ENCODE assay signal across 8 cellular contexts in the genomic region with DNA sequence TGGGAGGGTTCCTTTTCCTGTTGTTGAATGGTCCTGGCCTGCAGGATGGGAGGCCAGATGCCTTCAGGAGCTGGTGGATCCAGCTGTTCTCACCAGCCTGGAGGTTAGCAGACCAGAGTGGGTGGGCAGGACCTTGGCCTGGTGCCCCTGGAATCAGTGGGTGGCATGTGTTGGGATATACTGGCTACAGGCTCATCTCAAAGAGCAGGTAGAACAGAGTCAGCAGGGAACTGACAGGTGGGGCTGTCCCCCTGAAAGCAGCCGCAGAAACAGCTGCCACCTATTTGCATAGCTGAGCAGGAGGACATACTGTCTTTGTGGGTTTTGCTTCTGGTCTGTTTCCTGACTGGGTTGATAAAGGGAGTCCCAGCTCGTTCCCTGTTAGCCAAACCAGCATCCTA.
A peak's percentile ranks its signal among the peaks of the same experiment; 100 is the strongest.
DNase-seq lines count a peak whose midpoint lies in the region; TF ChIP-seq lines count a peak whose summit lies in the region.

No MANE protein-coding gene starts in this region.

- no peaks in the 10 kb centered on the region for H3K9me3 ChIP-seq in HEK293 (ENCODE audit: control insufficient read depth, insufficient read depth, low read depth, low read length)
- H3K9me3 ChIP-seq in MM.1S (replicated peaks; ENCODE audit: insufficient read depth, low read length) = no peaks in the 10 kb centered on the region
- H3K9me3 ChIP-seq in osteoblast (ENCODE audit: low read depth, low read length) = no peaks in the 10 kb centered on the region

- peaks cover 15% of the 10 kb centered on the region for H3K4me1 ChIP-seq in HEK293 (ENCODE audit: control insufficient read depth, insufficient read depth, low read length)
- peaks cover 22% of the 10 kb centered on the region for H3K4me1 ChIP-seq in MM.1S (ENCODE audit: low read length)
- H3K4me1 ChIP-seq in osteoblast (ENCODE audit: insufficient read depth, low read length) = peaks cover 26% of the 10 kb centered on the region

- CTCF ChIA-PET in HEK293 (lab: Yijun Ruan, JAX) = interaction anchor here (0.9 to 4.4 kb wide), 7 partner anchors 8 to 367 kb away, joined by 3 to 38 read pairs (median 7); no protein-coding TSS in a partner anchor

- no peaks in the 10 kb centered on the region for H4K20me1 ChIP-seq in MM.1S (ENCODE audit: insufficient read depth, low read length)
- H4K20me1 ChIP-seq in osteoblast (ENCODE audit: insufficient read depth, low read length) = no peaks in the 10 kb centered on the region

- H3K4me3 ChIP-seq in HEK293 (ENCODE audit: low read depth, low read length) (no peak overlapping the region), MM.1S (ENCODE audit: low read length) (peak overlapping the region; percentile 27), osteoblast (ENCODE audit: insufficient read depth, low read length) (no peak overlapping the region)

- H3K9ac ChIP-seq in MM.1S (ENCODE audit: low read length) = peak overlapping the region; percentile 44; the same call in 1 of the 2 replicates

- H3K36me3 ChIP-seq in HEK293 (ENCODE audit: control insufficient read depth in 2 of 2, insufficient read depth in 1 of 2, low read length in 2 of 2) (peaks cover 0 to 11% of the 10 kb centered on the region in 2 experiments; a peak in 1 of 3 replicates), MM.1S (replicated peaks; ENCODE audit: insufficient read depth, low read length) (no peaks in the 10 kb centered on the region), osteoblast (ENCODE audit: insufficient read depth, low read length) (no peaks in the 10 kb centered on the region)

- TF ChIP-seq CTCF in HEK293 (tag by site-specific recombination; IDR thresholded peaks at IDR 0.05) = no peak
- no peak; the same call in 1 of the 2 replicates for TF ChIP-seq CTCF in MM.1S (IDR thresholded peaks at IDR 0.05; ENCODE audit: low read length)
- no peak for TF ChIP-seq CTCF in osteoblast (IDR thresholded peaks at IDR 0.05; ENCODE audit: extremely low read depth, low read depth, low read length)

- H3K4me2 ChIP-seq in MM.1S (ENCODE audit: low read depth, low read length) (peak overlapping the region; percentile 76), osteoblast (ENCODE audit: insufficient read depth, low read length) (no peak overlapping the region)

- peak; percentile 27 for DNase-seq in NCI-H748 (lab: John Stamatoyannopoulos, UW; ENCODE audit: unreplicated experiment)
- DNase-seq in NCI-H748 treated with DMSO at 0.1 percent for 48 hours (lab: John Stamatoyannopoulos, UW) = no peak
- peak; percentile 89 for DNase-seq in MM.1S
- peak; percentile 52 for DNase-seq in osteoblast (ENCODE audit: insufficient read length, low spot score, missing footprints)
- no peak for DNase-seq in effector CD8-positive, alpha-beta T cell (lab: John Stamatoyannopoulos, UW)
- no peak for DNase-seq in SW 1271 (lab: John Stamatoyannopoulos, UW)
- DNase-seq in NCI-H1930 (lab: John Stamatoyannopoulos, UW) = no peak

- POLR2A ChIA-PET in HEK293 (lab: Yijun Ruan, JAX) = interaction anchor here (0.6 kb wide), 1 partner anchor 143 kb away, joined by 3 read pairs; no protein-coding TSS in a partner anchor

- H3K79me2 ChIP-seq in MM.1S (ENCODE audit: low read length) = no peaks in the 10 kb centered on the region
- no peaks in the 10 kb centered on the region for H3K79me2 ChIP-seq in osteoblast (ENCODE audit: insufficient read depth, low read length)

- H3F3A ChIP-seq in MM.1S (ENCODE audit: insufficient read depth, low read length) = peaks cover 20% of the 10 kb centered on the region

- no peaks in the 10 kb centered on the region for H3K9me2 ChIP-seq in MM.1S (replicated peaks; ENCODE audit: insufficient read depth, low read length)

- H3K27ac ChIP-seq in HEK293 (ENCODE audit: extremely low read depth, low read depth, low read length) (no peak overlapping the region), MM.1S (ENCODE audit: low read length) (peak overlapping the region; percentile 86), osteoblast (ENCODE audit: low read depth, low read length) (no peak overlapping the region)

- H3K27me3 ChIP-seq in MM.1S (replicated peaks; ENCODE audit: insufficient read depth, low read length) = no peaks in the 10 kb centered on the region
- no peaks in the 10 kb centered on the region for H3K27me3 ChIP-seq in osteoblast (ENCODE audit: insufficient read depth, low read length)

- H2AFZ ChIP-seq in MM.1S (ENCODE audit: low read length) (peak overlapping the region; percentile 74), osteoblast (ENCODE audit: low read length) (peak overlapping the region; percentile 12)

TF ChIP-seq in HEK293, 187 proteins besides CTCF, POLR2A, EP300 and RAD21:
- TF ChIP-seq, protein P1, sequence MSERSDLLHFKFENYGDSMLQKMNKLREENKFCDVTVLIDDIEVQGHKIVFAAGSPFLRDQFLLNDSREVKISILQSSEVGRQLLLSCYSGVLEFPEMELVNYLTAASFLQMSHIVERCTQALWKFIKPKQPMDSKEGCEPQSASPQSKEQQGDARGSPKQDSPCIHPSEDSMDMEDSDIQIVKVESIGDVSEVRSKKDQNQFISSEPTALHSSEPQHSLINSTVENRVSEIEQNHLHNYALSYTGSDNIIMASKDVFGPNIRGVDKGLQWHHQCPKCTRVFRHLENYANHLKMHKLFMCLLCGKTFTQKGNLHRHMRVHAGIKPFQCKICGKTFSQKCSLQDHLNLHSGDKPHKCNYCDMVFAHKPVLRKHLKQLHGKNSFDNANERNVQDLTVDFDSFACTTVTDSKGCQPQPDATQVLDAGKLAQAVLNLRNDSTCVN (tag by site-specific recombination; optimal IDR thresholded peaks at IDR 0.05) = no peak
- TF ChIP-seq ZNF426 (tag by site-specific recombination; IDR thresholded peaks at IDR 0.05) (no peak), ZFHX2 (tag by site-specific recombination; conservative IDR thresholded peaks at IDR 0.05) (peak; percentile 14; the same call in 1 of the 2 replicates)

Comparison
In these comparisons a context has a peak if more than half of its experiments do, and no peak if none do; other contexts are left out.
1. DNase-seq: peak in NCI-H748 (single experiment), MM.1S (single experiment) and osteoblast (single experiment); none in NCI-H748 treated with DMSO at 0.1 percent for 48 hours (single experiment), effector CD8-positive, alpha-beta T cell (single experiment), SW 1271 (0 of 2) and NCI-H1930 (0 of 2).